10 cellular contexts compared by ENCODE assay signal in the genomic region with DNA sequence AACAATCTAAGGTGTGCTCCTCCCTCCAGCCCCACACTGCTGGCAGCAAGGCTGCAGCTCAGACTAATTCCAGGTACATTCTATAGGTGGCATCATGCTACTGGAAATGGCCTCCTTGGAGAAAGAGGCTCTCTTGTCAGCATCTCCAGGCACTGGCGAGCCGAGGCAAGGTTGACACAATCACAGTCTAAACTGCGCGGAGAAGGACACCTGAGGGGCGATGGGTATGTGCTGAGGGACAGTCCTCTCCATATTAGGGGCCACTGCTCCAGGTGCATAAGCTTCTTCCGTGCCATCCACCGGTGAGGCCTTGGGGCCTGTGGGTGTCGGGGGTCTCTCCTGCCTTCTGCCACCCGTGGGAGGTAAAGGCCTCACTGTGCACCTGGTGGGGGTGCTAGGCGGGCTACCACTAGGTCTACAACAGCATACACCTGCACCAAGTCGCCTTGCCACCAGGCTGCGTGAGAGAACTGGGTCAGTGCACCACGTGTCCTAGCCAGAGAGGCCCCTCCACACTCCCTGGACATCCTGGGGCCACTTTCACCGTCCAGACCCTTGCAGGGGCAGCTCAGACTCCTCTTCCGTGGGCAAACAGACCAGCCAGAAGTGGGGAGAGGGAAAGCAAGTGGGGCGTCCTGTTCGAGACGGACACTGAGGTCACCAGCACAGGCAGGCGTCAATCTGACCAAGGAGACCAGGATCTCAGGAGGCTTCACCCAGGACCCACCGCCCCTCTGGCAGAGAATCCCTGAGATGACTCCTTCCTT. TPM values are rescaled to one million over a fixed set of nuclear protein-coding genes. Genes with fewer than 3 reads are reported as not detected.
A peak's percentile ranks its signal among the peaks of the same experiment; 100 is the strongest.
DNase-seq lines count a peak whose midpoint lies in the region; ATAC-seq, FAIRE-seq and TF ChIP-seq lines count a peak whose summit lies in the region.
"Had no signal": no experiment of that assay in that cellular context is flagged by ENCODE, and none has a peak within 500 bp of the region (broad histone marks: within the 10 kb centered on the region; RNA-seq: fewer than 3 reads in every experiment).

No MANE protein-coding gene starts in this region.

- peaks cover 5% of the 10 kb centered on the region for H3K36me3 Mint-ChIP-seq in activated B cell treated with CpG ODN at 0.5 μM for 24 hours (ENCODE audit: low read depth)
- H3K36me3 Mint-ChIP-seq: CD8-positive, alpha-beta memory T cell had no signal

- H3K4me3 ChIP-seq in kidney epithelial cell (ENCODE audit: low read depth, low read length): no peak overlapping the region

- no peaks in the 10 kb centered on the region for H3K36me3 ChIP-seq in kidney epithelial cell (ENCODE audit: control insufficient read depth, insufficient read depth, low read length)
- H3K36me3 ChIP-seq: neutrophil had no signal

- DNase-seq in NOMO-1 (lab: John Stamatoyannopoulos, UW; ENCODE audit: unreplicated experiment in 2 of 2): peak; percentile 25 to 37
- no peak for DNase-seq in NOMO-1 treated with dmso at 0.1 percent for 144 hours (lab: John Stamatoyannopoulos, UW; ENCODE audit: unreplicated experiment)
- peak; percentile 19 for DNase-seq in MV-4-11 (lab: John Stamatoyannopoulos, UW)
- DNase-seq in activated B cell treated with CpG ODN at 0.5 μM for 24 hours: no peak
- peak; percentile 32 for DNase-seq in kidney epithelial cell (ENCODE audit: low read depth)
- DNase-seq in frontal cortex (ENCODE audit: low spot score in 2 of 2): no peak
- DNase-seq in stimulated activated naive CD4-positive, alpha-beta T cell treated with Interleukin-2 at 50 U/mL for 16 hours (lab: John Stamatoyannopoulos, UW): no peak

- TF ChIP-seq CTCF in activated B cell treated with CpG ODN at 0.5 μM for 24 hours (IDR thresholded peaks at IDR 0.05): no peak
- peak; percentile 46 for TF ChIP-seq CTCF in kidney epithelial cell (IDR thresholded peaks at IDR 0.05; ENCODE audit: insufficient read depth, low read length, poor library complexity, severe bottlenecking)

- peaks cover 41% of the 10 kb centered on the region for H3K4me1 Mint-ChIP-seq in activated B cell treated with CpG ODN at 0.5 μM for 24 hours

- H3K27me3 ChIP-seq in kidney epithelial cell (ENCODE audit: control insufficient read depth, insufficient read depth, low read length): peaks cover 90% of the 10 kb centered on the region

- CTCF ChIA-PET in activated B cell treated with CpG ODN at 0.5 μM for 24 hours (lab: Charles Lee): interaction anchor here (0.9 to 1.6 kb wide), 3 partner anchors 161 to 199 kb away, joined by 3 to 4 read pairs (median 3); no protein-coding TSS in a partner anchor

- H3K4me3 Mint-ChIP-seq in activated B cell treated with CpG ODN at 0.5 μM for 24 hours: no peak overlapping the region

- no peak for FAIRE-seq in frontal cortex (lab: Jason Lieb, UNC)

- POLR2A ChIA-PET in activated B cell treated with CpG ODN at 0.5 μM for 24 hours (lab: Charles Lee): interaction anchor here (1.3 to 18.2 kb wide), 3 partner anchors 8 to 128 kb away, joined by 5 to 212 read pairs (median 7); a partner anchor contains a TSS

- no peak for ATAC-seq in activated B cell treated with CpG ODN at 0.5 μM for 24 hours (ENCODE audit: low read depth)
- no peak for ATAC-seq in HG03342 (IDR thresholded peaks at IDR 0.05; ENCODE audit: unreplicated experiment)

- no peaks in the 10 kb centered on the region for H3K9me3 Mint-ChIP-seq in activated B cell treated with CpG ODN at 0.5 μM for 24 hours

- peaks cover 54% of the 10 kb centered on the region for H3K27me3 Mint-ChIP-seq in activated B cell treated with CpG ODN at 0.5 μM for 24 hours

- intact Hi-C loops in activated B cell treated with CpG ODN at 0.5 μM for 24 hours (cut with micrococcal nuclease): loop anchor here (5.0 to 10.0 kb wide), 2 partner anchors 1588 to 1706 kb away; a partner anchor contains a TSS

- peak overlapping the region; percentile 35 for H3K27ac Mint-ChIP-seq in activated B cell treated with CpG ODN at 0.5 μM for 24 hours

RNA-seq across cellular contexts. Expression of a gene that starts 12.1 kb away (rescaled TPM):
- total RNA-seq in activated B cell treated with CpG ODN at 0.5 μM for 24 hours (4.0 and 4.9 TPM in 2 replicates), kidney epithelial cell (2.5 and 2.7 TPM in 2 replicates), frontal cortex (7.7 TPM)

RNA-seq across cellular contexts. Expression of a gene that starts 30.3 kb away (rescaled TPM):
- total RNA-seq in activated B cell treated with CpG ODN at 0.5 μM for 24 hours (55.6 and 56.3 TPM in 2 replicates), kidney epithelial cell (24.0 and 28.6 TPM in 2 replicates), frontal cortex (18.3 TPM)

RNA-seq across cellular contexts. Expression of a gene that starts 31.0 kb away (rescaled TPM):
- 0.37 and 0.67 TPM in 2 replicates for total RNA-seq in activated B cell treated with CpG ODN at 0.5 μM for 24 hours
- 11.9 and 15.8 TPM in 2 replicates for total RNA-seq in kidney epithelial cell
- 6.1 TPM for total RNA-seq in frontal cortex

Comparison
In these comparisons a context has a peak if more than half of its experiments do, and no peak if none do; other contexts are left out.
1. DNase-seq: peak in NOMO-1 (2 of 2), MV-4-11 (single experiment) and kidney epithelial cell (single experiment); none in NOMO-1 treated with dmso at 0.1 percent for 144 hours (single experiment), activated B cell treated with CpG ODN at 0.5 μM for 24 hours (single experiment), frontal cortex (0 of 2) and stimulated activated naive CD4-positive, alpha-beta T cell treated with Interleukin-2 at 50 U/mL for 16 hours (single experiment).